ENCODE assay signal across 33 cellular contexts in genomic region chr6:102764317-102764716, GRCh38.
DNase-seq lines count a peak whose midpoint lies in the region; ATAC-seq and TF ChIP-seq lines count a peak whose summit lies in the region.
"Had no signal": no experiment of that assay in that cellular context is flagged by ENCODE, and none has a peak within 500 bp of the region (broad histone marks: within the 10 kb centered on the region; RNA-seq: fewer than 3 reads in every experiment).

No MANE protein-coding gene starts in this region.

- no peaks in the 10 kb centered on the region for H3K4me1 Mint-ChIP-seq in GM23338
- H3K4me1 Mint-ChIP-seq: B cell; CD14-positive monocyte; CD4-positive, alpha-beta memory T cell; CD4-positive, CD25-positive, alpha-beta regulatory T cell; CD8-positive, alpha-beta memory T cell had no signal

- no peaks in the 10 kb centered on the region for H3K4me1 ChIP-seq in GM23338 (ENCODE audit: insufficient read depth)
- peaks cover 0 to 2% of the 10 kb centered on the region in 2 experiments for H3K4me1 ChIP-seq in trophoblast cell (ENCODE audit: control insufficient read depth in 1 of 2, insufficient read depth in 2 of 2, low read length in 2 of 2)
- H3K4me1 ChIP-seq: A549; BE2C; BLaER1; BLaER1 treated with 17β-estradiol and CSF1 and Interleukin-3, amounts not matched to agents 10 nM and 100 nM; Caco-2 had no signal

- H3K9me2 ChIP-seq in GM23338 (ENCODE audit: insufficient read depth): no peaks in the 10 kb centered on the region

- H3K79me2 ChIP-seq in GM23338 (replicated peaks; ENCODE audit: insufficient read depth) (no peaks in the 10 kb centered on the region), trophoblast cell (ENCODE audit: control insufficient read depth, insufficient read depth, low read length, poor library complexity) (no peaks in the 10 kb centered on the region)

- H4K8ac ChIP-seq in trophoblast cell (ENCODE audit: low read depth, low read length): no peak overlapping the region

- peaks cover 9% of the 10 kb centered on the region for H3K9me3 Mint-ChIP-seq in GM23338

- H3K36me3 ChIP-seq in GM23338 (ENCODE audit: insufficient read depth): no peaks in the 10 kb centered on the region
- no peaks in the 10 kb centered on the region for H3K36me3 ChIP-seq in trophoblast cell (ENCODE audit: control insufficient read depth in 1 of 2, insufficient read depth in 2 of 2, low read length in 2 of 2)
- H3K36me3 ChIP-seq: BE2C; BLaER1; BLaER1 treated with 17β-estradiol and CSF1 and Interleukin-3, amounts not matched to agents 10 nM and 100 nM had no signal

- no peaks in the 10 kb centered on the region for H3F3A ChIP-seq in GM23338 (replicated peaks; ENCODE audit: low read depth)

- no peak overlapping the region for H3K4me3 Mint-ChIP-seq in GM23338
- H3K4me3 Mint-ChIP-seq: B cell; CD14-positive monocyte; CD4-positive, alpha-beta memory T cell; CD4-positive, alpha-beta T cell; CD4-positive, CD25-positive, alpha-beta regulatory T cell; CD8-positive, alpha-beta memory T cell; CD8-positive, alpha-beta T cell had no signal

- ATAC-seq in GM23338 (no peak), GM18517 (IDR thresholded peaks at IDR 0.05; ENCODE audit: unreplicated experiment) (no peak)
- ATAC-seq: A549; CD8-positive, alpha-beta T cell had no signal

- H3K27me3 ChIP-seq in GM23338 (ENCODE audit: insufficient read depth) (no peaks in the 10 kb centered on the region), trophoblast cell (ENCODE audit: insufficient read depth, low read length) (no peaks in the 10 kb centered on the region)
- H3K27me3 ChIP-seq: BE2C; BLaER1; BLaER1 treated with 17β-estradiol and CSF1 and Interleukin-3, amounts not matched to agents 10 nM and 100 nM had no signal

- H4K12ac ChIP-seq in trophoblast cell (ENCODE audit: low read depth, low read length): no peak overlapping the region

- peak overlapping the region; percentile 45; the same call in 1 of the 2 replicates for H2AFZ ChIP-seq in GM23338
- no peak overlapping the region for H2AFZ ChIP-seq in trophoblast cell (ENCODE audit: insufficient read depth, low read length, poor library complexity)

- no peak overlapping the region for H3K27ac Mint-ChIP-seq in GM23338
- H3K27ac Mint-ChIP-seq: B cell; CD14-positive monocyte; CD4-positive, alpha-beta memory T cell; CD4-positive, alpha-beta T cell; CD4-positive, CD25-positive, alpha-beta regulatory T cell; CD8-positive, alpha-beta memory T cell; CD8-positive, alpha-beta T cell had no signal

- H2AK5ac ChIP-seq in trophoblast cell (ENCODE audit: low read length): no peak overlapping the region

- H2BK12ac ChIP-seq in trophoblast cell (ENCODE audit: low read length): no peak overlapping the region

- no peak overlapping the region for H3K4me2 ChIP-seq in GM23338
- H3K4me2 ChIP-seq in trophoblast cell (ENCODE audit: low read length): no peak overlapping the region
- H3K4me2 ChIP-seq: A549; BLaER1; BLaER1 treated with 17β-estradiol and CSF1 and Interleukin-3, amounts not matched to agents 10 nM and 100 nM had no signal

- H2BK5ac ChIP-seq in trophoblast cell (ENCODE audit: low read depth, low read length, poor library complexity): no peak overlapping the region

- peak overlapping the region; percentile 33 for H2BK120ac ChIP-seq in trophoblast cell (ENCODE audit: insufficient read depth, low read length, poor library complexity)

- TF ChIP-seq CTCF in GM23338 (conservative IDR thresholded peaks at IDR 0.05; ENCODE audit: low read depth in 2 of 2): no peak

- peak overlapping the region; percentile 37 for H4K91ac ChIP-seq in trophoblast cell (ENCODE audit: low read depth, low read length)

- H3K36me3 Mint-ChIP-seq in GM23338 (ENCODE audit: low read depth): peaks cover 5% of the 10 kb centered on the region; the same call in 1 of the 3 replicates
- H3K36me3 Mint-ChIP-seq: CD14-positive monocyte; CD4-positive, alpha-beta memory T cell; CD4-positive, CD25-positive, alpha-beta regulatory T cell; CD8-positive, alpha-beta memory T cell; CD8-positive, alpha-beta T cell had no signal

- no peaks in the 10 kb centered on the region for H4K20me1 ChIP-seq in GM23338 (replicated peaks; ENCODE audit: insufficient read depth)
- H4K20me1 ChIP-seq: BLaER1; BLaER1 treated with 17β-estradiol and CSF1 and Interleukin-3, amounts not matched to agents 10 nM and 100 nM had no signal

- DNase-seq in GM23338 (ENCODE audit: low spot score) (no peak), islet precursor cell (peak; percentile 55), trophoblast cell (peak; percentile 13 to 60), glomerular visceral epithelial cell (ENCODE audit: extremely low spot score) (no peak)
- no peak for DNase-seq in stimulated activated CD8-positive, alpha-beta memory T cell treated with anti-CD3 and anti-CD28 coated beads, Interleukin-4, amount 100 ng/mL, for 48 hours
- DNase-seq: 8988T; ACHN; AML-193; BE2C; C1 segment of cervical spinal cord; Caco-2; Calu3; CD4-positive, alpha-beta memory T cell; CD4-positive, alpha-beta T cell; CD4-positive, CD25-positive, alpha-beta regulatory T cell; CD8-positive, alpha-beta memory T cell; CD8-positive, alpha-beta T cell; COR-L47; DMS 273 treated with DMSO at 0.1 percent for 48 hours; DMS153; DMS53; DMS79; DMS79 treated with DMSO at 0.1 percent for 48 hours; DND-41; EL had no signal

- H3K27ac ChIP-seq in GM23338 (ENCODE audit: low read depth): no peak overlapping the region
- H3K27ac ChIP-seq in trophoblast cell (ENCODE audit: low read depth, low read length): peak overlapping the region; percentile 11
- H3K27ac ChIP-seq: 22Rv1; A549; BLaER1; BLaER1 treated with 17β-estradiol and CSF1 and Interleukin-3, amounts not matched to agents 10 nM and 100 nM; C4-2B had no signal

- no peaks in the 10 kb centered on the region for H3K27me3 Mint-ChIP-seq in GM23338 (ENCODE audit: insufficient read depth, low read depth, poor library complexity)
- H3K27me3 Mint-ChIP-seq: B cell; CD4-positive, alpha-beta memory T cell; CD4-positive, alpha-beta T cell; CD4-positive, CD25-positive, alpha-beta regulatory T cell; CD8-positive, alpha-beta memory T cell had no signal

- H3K23ac ChIP-seq in trophoblast cell (ENCODE audit: low read length): no peak overlapping the region

- H3K9me3 ChIP-seq in trophoblast cell (ENCODE audit: insufficient read depth, low read depth, low read length): no peaks in the 10 kb centered on the region
- H3K9me3 ChIP-seq: A549, BE2C had no signal

- H3K4me3 ChIP-seq in GM23338 (no peak overlapping the region), trophoblast cell (ENCODE audit: low read depth, low read length) (no peak overlapping the region)
- H3K4me3 ChIP-seq: A549; BLaER1; BLaER1 treated with 17β-estradiol and CSF1 and Interleukin-3, amounts not matched to agents 10 nM and 100 nM had no signal

- H3K18ac ChIP-seq in trophoblast cell (ENCODE audit: low read length): no peak overlapping the region

- peak overlapping the region; percentile 37 for H3K14ac ChIP-seq in trophoblast cell (ENCODE audit: low read length)

- no peaks in the 10 kb centered on the region for H3K79me1 ChIP-seq in trophoblast cell (ENCODE audit: low read length)

- H3K4ac ChIP-seq in trophoblast cell (ENCODE audit: low read depth, low read length): no peak overlapping the region

- no peak overlapping the region for H3K9ac ChIP-seq in trophoblast cell (ENCODE audit: low read length)
- H3K9ac ChIP-seq: BLaER1; BLaER1 treated with 17β-estradiol and CSF1 and Interleukin-3, amounts not matched to agents 10 nM and 100 nM had no signal

- WGBS in trophoblast cell (ENCODE audit: extremely low coverage, insufficient coverage, insufficient read length): no CpG with 5 or more reads among the region's 10 CpGs

TF ChIP-seq in GM23338, 12 proteins besides CTCF, POLR2A, EP300 and RAD21 (continues in another document):
- TF ChIP-seq ZNF114 (CRISPR knock-in tag; IDR thresholded peaks at IDR 0.05): no peak
- TF ChIP-seq STAT1 (IDR thresholded peaks at IDR 0.05; ENCODE audit: unreplicated experiment): no peak
- TF ChIP-seq EZH2 (IDR thresholded peaks at IDR 0.05; ENCODE audit: low read depth, unreplicated experiment): no peak
- no peak for TF ChIP-seq NANOG (IDR thresholded peaks at IDR 0.05; ENCODE audit: borderline replicate concordance)
- no peak for TF ChIP-seq ZNF331 (CRISPR knock-in tag; IDR thresholded peaks at IDR 0.05; ENCODE audit: low read depth)
- TF ChIP-seq EZH2phosphoT487 (IDR thresholded peaks at IDR 0.05; ENCODE audit: unreplicated experiment): no peak
- no peak for TF ChIP-seq JUNB (IDR thresholded peaks at IDR 0.05; ENCODE audit: unreplicated experiment)
- TF ChIP-seq REST (IDR thresholded peaks at IDR 0.05; ENCODE audit: unreplicated experiment): no peak
- no peak for TF ChIP-seq POLR2AphosphoS5 (IDR thresholded peaks at IDR 0.05; ENCODE audit: low read depth)
- no peak for TF ChIP-seq CREB1 (CRISPR knock-in tag; IDR thresholded peaks at IDR 0.05; ENCODE audit: low read depth)

Comparison
In these comparisons a context has a peak if more than half of its experiments do, and no peak if none do; other contexts are left out.
1. DNase-seq: peak in islet precursor cell (single experiment) and trophoblast cell (2 of 2); none in GM23338 (single experiment), glomerular visceral epithelial cell (single experiment) and stimulated activated CD8-positive, alpha-beta memory T cell treated with anti-CD3 and anti-CD28 coated beads, Interleukin-4, amount 100 ng/mL, for 48 hours (single experiment).